In the genomic region with DNA sequence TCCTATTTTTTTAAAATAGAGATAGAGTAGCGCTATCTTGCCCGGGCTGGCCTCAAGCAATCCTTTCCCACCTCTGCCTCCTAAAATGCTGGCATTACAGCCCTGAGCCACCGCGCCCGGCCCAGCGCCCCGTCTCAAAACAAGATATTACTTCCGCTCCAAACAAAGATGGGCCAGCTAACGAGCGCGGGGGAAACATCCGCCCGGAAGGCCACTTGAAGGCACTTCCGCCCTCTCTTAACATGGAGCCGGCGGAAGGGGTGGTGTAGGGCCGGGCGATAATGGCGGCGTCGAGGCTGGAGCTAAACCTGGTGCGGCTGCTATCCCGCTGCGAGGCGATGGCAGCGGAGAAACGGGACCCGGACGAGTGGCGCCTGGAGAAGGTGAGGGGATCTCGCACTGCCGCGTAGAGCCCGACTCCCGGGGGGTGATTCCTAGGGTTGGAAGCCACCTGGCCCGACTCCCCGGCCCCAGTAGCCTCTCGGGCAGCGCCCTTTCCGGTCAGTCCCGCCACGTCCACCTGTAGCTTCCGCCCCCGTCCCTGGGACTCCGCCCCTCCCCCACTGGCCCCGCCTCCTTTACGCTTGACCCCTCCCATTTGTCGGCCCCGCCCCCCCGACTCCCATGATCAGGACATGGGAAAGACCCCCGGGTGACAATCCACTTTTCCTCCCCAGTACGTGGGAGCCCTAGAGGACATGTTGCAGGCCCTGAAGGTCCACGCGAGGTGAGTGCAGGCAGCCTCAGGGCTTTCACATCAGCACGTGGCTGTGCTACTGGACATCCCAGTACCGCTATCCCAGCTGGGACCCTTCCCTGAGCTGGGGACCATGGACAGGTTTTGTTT, we compare ENCODE assay signal across 8 cellular contexts. TPM values are rescaled to one million over a fixed set of nuclear protein-coding genes. Genes with fewer than 3 reads are reported as not detected.
DNase-seq lines count a peak whose midpoint lies in the region; ATAC-seq and FAIRE-seq lines count a peak whose summit lies in the region.

A gene with protein sequence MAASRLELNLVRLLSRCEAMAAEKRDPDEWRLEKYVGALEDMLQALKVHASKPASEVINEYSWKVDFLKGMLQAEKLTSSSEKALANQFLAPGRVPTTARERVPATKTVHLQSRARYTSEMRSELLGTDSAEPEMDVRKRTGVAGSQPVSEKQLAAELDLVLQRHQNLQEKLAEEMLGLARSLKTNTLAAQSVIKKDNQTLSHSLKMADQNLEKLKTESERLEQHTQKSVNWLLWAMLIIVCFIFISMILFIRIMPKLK (plus strand): TSS at position 233 of the 847 bp plus-strand sequence. CDS start 49 bp downstream, at position 282.

- peak within 1 kb of the TSS; percentile 95 to 98 for H3K18ac ChIP-seq in mesenchymal stem cell (ENCODE audit: low read depth in 1 of 2, low read length in 2 of 2)

- H3K27me3 ChIP-seq in endocrine pancreas (ENCODE audit: control insufficient read depth, insufficient read depth, low read length) = no peaks in the 10 kb centered on the region
- no peaks in the 10 kb centered on the region for H3K27me3 ChIP-seq in mesenchymal stem cell (ENCODE audit: control insufficient read depth in 1 of 2, insufficient read depth in 1 of 2, low read length in 2 of 2)

- peaks cover 14% of the 10 kb centered on the region for H3K79me1 ChIP-seq in mesenchymal stem cell (replicated peaks; ENCODE audit: low read length, poor library complexity, severe bottlenecking)

- H2AFZ ChIP-seq in mesenchymal stem cell (ENCODE audit: low read depth, low read length) = peak within 1 kb of the TSS; percentile 89

- H3K4ac ChIP-seq in mesenchymal stem cell (ENCODE audit: low read depth in 1 of 2, low read length in 2 of 2) = peak within 1 kb of the TSS; percentile 97 to 98

- H2BK5ac ChIP-seq in mesenchymal stem cell (ENCODE audit: low read depth, low read length, poor library complexity, severe bottlenecking) = peak within 1 kb of the TSS; percentile 97

- H3K14ac ChIP-seq in mesenchymal stem cell (ENCODE audit: low read length in 2 of 2) = no peak within 1 kb of the TSS

- DNase-seq in C1 segment of cervical spinal cord (lab: John Stamatoyannopoulos, UW) (peak; percentile 60 to 96 (median 88)), HTR-8/SVneo (ENCODE audit: insufficient read length, low spot score) (peak; percentile 92), NOMO-1 treated with DMSO at 0.1 percent for 48 hours (lab: John Stamatoyannopoulos, UW; ENCODE audit: unreplicated experiment) (peak; percentile 93), mesenchymal stem cell (peak; percentile 92)
- DNase-seq in activated CD8-positive, alpha-beta memory T cell treated with anti-CD3 and anti-CD28 coated beads for 48 hours (ENCODE audit: low read depth in 2 of 3, low spot score in 2 of 3) = peak; percentile 57 to 65 (median 63)
- peak; percentile 74 for DNase-seq in stimulated activated CD8-positive, alpha-beta memory T cell treated with anti-CD3 and anti-CD28 coated beads, Interleukin-12 subunit alpha, Interleukin-12 subunit beta, amount 100 ng/mL, for 4 hours (ENCODE audit: low read depth)

- peak; percentile 80 for FAIRE-seq in HTR-8/SVneo (lab: Jason Lieb, UNC)

- H3K23ac ChIP-seq in mesenchymal stem cell (ENCODE audit: low read length in 2 of 2) = peak within 1 kb of the TSS in 1 of 2 experiments; percentile 87

- peak within 1 kb of the TSS; percentile 97 for H4K8ac ChIP-seq in mesenchymal stem cell (ENCODE audit: low read length)

- H2BK12ac ChIP-seq in mesenchymal stem cell (ENCODE audit: low read length in 2 of 2) = peak within 1 kb of the TSS; percentile 25 to 90

- H3K27ac ChIP-seq in mesenchymal stem cell (ENCODE audit: low read length, poor library complexity, severe bottlenecking) = peak within 1 kb of the TSS; percentile 88

- H2BK15ac ChIP-seq in mesenchymal stem cell (ENCODE audit: low read depth, poor library complexity, severe bottlenecking) = peak within 1 kb of the TSS; percentile 99

- WGBS in mesenchymal stem cell = 4% methylated on average over 50 of the region's 56 CpGs

- H3K4me1 ChIP-seq in endocrine pancreas (ENCODE audit: control insufficient read depth, insufficient read depth, low read length) = no peaks in the 10 kb centered on the region
- peaks cover 16% of the 10 kb centered on the region for H3K4me1 ChIP-seq in mesenchymal stem cell (ENCODE audit: control insufficient read depth, insufficient read depth, low read depth, low read length)

- peak within 1 kb of the TSS; percentile 93 for H2BK120ac ChIP-seq in mesenchymal stem cell (ENCODE audit: low read depth, low read length)

- peak within 1 kb of the TSS; percentile 53 for H3K4me3 ChIP-seq in endocrine pancreas (ENCODE audit: control insufficient read depth, insufficient read depth, low read length)
- H3K4me3 ChIP-seq in mesenchymal stem cell (ENCODE audit: insufficient read depth in 1 of 2, low read depth in 1 of 2, low read length in 2 of 2) = peak within 1 kb of the TSS; percentile 78 to 86

- peak within 1 kb of the TSS; percentile 98 for H4K91ac ChIP-seq in mesenchymal stem cell (ENCODE audit: low read length)

- H3K9ac ChIP-seq in endocrine pancreas (ENCODE audit: control insufficient read depth, insufficient read depth, low read length) (peak within 1 kb of the TSS; percentile 80), mesenchymal stem cell (ENCODE audit: low read length) (peak within 1 kb of the TSS; percentile 90)

- no peaks in the 10 kb centered on the region for H3K9me3 ChIP-seq in endocrine pancreas (ENCODE audit: control insufficient read depth, low read length)
- no peaks in the 10 kb centered on the region for H3K9me3 ChIP-seq in mesenchymal stem cell (ENCODE audit: control insufficient read depth, low read length)

- H3K36me3 ChIP-seq in endocrine pancreas (ENCODE audit: control insufficient read depth, insufficient read depth, low read length) = no peaks in the 10 kb centered on the region
- H3K36me3 ChIP-seq in mesenchymal stem cell (ENCODE audit: control insufficient read depth in 1 of 2, insufficient read depth in 2 of 2, low read depth in 1 of 2, low read length in 2 of 2) = peaks cover 60 to 63% of the 10 kb centered on the region in 2 experiments

- H3K4me2 ChIP-seq in mesenchymal stem cell (ENCODE audit: low read length, poor library complexity, severe bottlenecking) = peak within 1 kb of the TSS; percentile 66

- ATAC-seq in GM19395 (IDR thresholded peaks at IDR 0.05; ENCODE audit: unreplicated experiment) = peak; percentile 79

- H2AK5ac ChIP-seq in mesenchymal stem cell (ENCODE audit: low read length, severe bottlenecking) = peak within 1 kb of the TSS; percentile 92

RNA-seq across cellular contexts. Expression of the gene that starts here (rescaled TPM):
- polyA plus RNA-seq in mesenchymal stem cell (2013, experiment 1 of 2) = 25.2 TPM
- 24.3 TPM for polyA plus RNA-seq in mesenchymal stem cell (2013, experiment 2 of 2)

Comparison
In these comparisons a context has a peak if more than half of its experiments do, and no peak if none do; other contexts are left out.
1. Peak in every context shown above with its lines: DNase-seq, ATAC-seq, H3K4me3 ChIP-seq and H3K27ac ChIP-seq.